In the genomic region with DNA sequence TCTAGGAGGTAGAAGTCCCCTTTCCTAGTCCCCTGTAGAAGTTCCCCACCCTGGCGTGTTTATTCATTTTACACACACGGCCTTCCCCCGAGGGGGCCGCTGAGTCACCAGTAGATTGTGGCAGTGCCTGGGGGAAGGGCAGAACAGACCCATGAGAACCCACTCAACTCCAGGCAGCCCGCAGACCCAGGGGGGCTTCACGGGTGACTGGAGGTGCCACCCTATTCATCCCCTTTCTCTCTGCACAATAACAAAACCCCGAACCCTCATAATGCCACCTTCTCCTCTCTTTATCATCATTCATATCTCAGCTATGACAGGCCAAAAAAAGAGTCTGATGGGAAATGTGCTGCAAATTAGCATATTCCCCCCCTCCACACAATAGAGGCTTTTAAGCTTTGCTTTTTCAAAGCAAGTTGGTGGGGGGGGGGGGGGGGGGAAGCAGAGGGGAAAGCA, we compare ENCODE assay signal across 18 cellular contexts. TPM values are rescaled to one million over a fixed set of nuclear protein-coding genes. Genes with fewer than 3 reads are reported as not detected.
DNase-seq lines count a peak whose midpoint lies in the region; ATAC-seq, FAIRE-seq and TF ChIP-seq lines count a peak whose summit lies in the region.
"Had no signal": no experiment of that assay in that cellular context is flagged by ENCODE, and none has a peak within 500 bp of the region (broad histone marks: within the 10 kb centered on the region; RNA-seq: fewer than 3 reads in every experiment).

No MANE protein-coding gene starts in this region.

- H3K23me2 ChIP-seq in H1 (ENCODE audit: low read depth, low read length): no peaks in the 10 kb centered on the region

- peaks cover 0 to 3% of the 10 kb centered on the region in 2 experiments for H4K20me1 ChIP-seq in H1 (replicated peaks in 1 of 2; ENCODE audit: control insufficient read depth in 1 of 2, insufficient read depth in 2 of 2, low read length in 2 of 2)

- H2BK15ac ChIP-seq in H1 (ENCODE audit: low read length): no peak overlapping the region

- no peak overlapping the region for H4K5ac ChIP-seq in H1 (ENCODE audit: insufficient read length, low read depth, low read length)

- no peak for FAIRE-seq in H1 (lab: Jason Lieb, UNC)

- H3K4me3 ChIP-seq in A673 (ENCODE audit: low read depth, low read length, poor library complexity, severe bottlenecking): no peak overlapping the region
- peak overlapping the region; percentile 43; the same call in 1 of the 2 replicates for H3K4me3 ChIP-seq in HUES6 (ENCODE audit: low read depth, low read length)
- no peak overlapping the region for H3K4me3 ChIP-seq in H1 (ENCODE audit: extremely low read depth in 1 of 4, insufficient read depth in 2 of 4, low read depth in 3 of 4, low read length in 4 of 4)
- H3K4me3 ChIP-seq in mesodermal cell (ENCODE audit: extremely low read depth, insufficient read depth, low read length, poor library complexity, severe bottlenecking): no peak overlapping the region
- H3K4me3 ChIP-seq in spleen: no peak overlapping the region
- H3K4me3 ChIP-seq: A549, ascending aorta, gastroesophageal sphincter, thyroid gland had no signal

- TF ChIP-seq CTCF in A673 (conservative IDR thresholded peaks at IDR 0.05; ENCODE audit: low read depth, low read length) (no peak), H1 (IDR thresholded peaks at IDR 0.05; ENCODE audit: control extremely low read depth in 1 of 3, insufficient read depth in 1 of 3, low read depth in 1 of 3, low read length in 3 of 3) (no peak), spleen (IDR thresholded peaks at IDR 0.05 in 8 of 11, conservative IDR thresholded peaks at IDR 0.05 in 3 of 11) (no peak)

- no peak overlapping the region for H3K23ac ChIP-seq in H1 (ENCODE audit: insufficient read length)

- no TSS peak for BruUV-seq in A673 (replicated peaks; lab: Mats Ljungman, UMichigan)

- H3K9ac ChIP-seq in HUES6 (ENCODE audit: low read length) (peak overlapping the region; percentile 83), H1 (replicated peaks in 1 of 4; ENCODE audit: extremely low read depth in 1 of 4, low read depth in 3 of 4, low read length in 3 of 4) (no peak overlapping the region)

- CTCF ChIA-PET in A673 (lab: Charles Lee) (interaction anchor here (0.6 kb wide), 1 partner anchor 66 kb away, joined by 5 read pairs; no protein-coding TSS in a partner anchor), H1 (lab: Charles Lee; ENCODE audit: partially characterized antibody) (interaction anchor here (1.4 kb wide), 1 partner anchor 10 kb away, joined by 3 read pairs; no protein-coding TSS in a partner anchor)

- no peak for TF ChIP-seq EP300 in H1 (IDR thresholded peaks at IDR 0.05; ENCODE audit: borderline replicate concordance in 1 of 2, low read depth in 2 of 2, low read length in 2 of 2)

- H2AFZ ChIP-seq in H1 (ENCODE audit: low read length): no peak overlapping the region

- H3K27ac ChIP-seq in A673 (ENCODE audit: low read depth, low read length, poor library complexity, severe bottlenecking): no peak overlapping the region
- H3K27ac ChIP-seq in HUES6 (ENCODE audit: low read depth, low read length): peak overlapping the region; percentile 41; the same call in 1 of the 2 replicates
- H3K27ac ChIP-seq in H1 (ENCODE audit: low read depth, low read length): no peak overlapping the region
- peak overlapping the region; percentile 59 for H3K27ac ChIP-seq in mesodermal cell (ENCODE audit: low read depth, low read length, severe bottlenecking)
- no peak overlapping the region for H3K27ac ChIP-seq in spleen
- H3K27ac ChIP-seq: A549, ascending aorta, gastroesophageal sphincter, neutrophil, thyroid gland had no signal

- no peaks in the 10 kb centered on the region for H3K9me3 ChIP-seq in A673 (ENCODE audit: low read depth, low read length, poor library complexity, severe bottlenecking)
- no peaks in the 10 kb centered on the region for H3K9me3 ChIP-seq in HUES6 (ENCODE audit: control insufficient read depth, insufficient read depth, low read depth, low read length)
- H3K9me3 ChIP-seq in H1 (ENCODE audit: insufficient read depth in 2 of 2, low read depth in 1 of 2, low read length in 1 of 2): no peaks in the 10 kb centered on the region
- H3K9me3 ChIP-seq in mesodermal cell (ENCODE audit: control insufficient read depth, low read length): no peaks in the 10 kb centered on the region
- H3K9me3 ChIP-seq in spleen: no peaks in the 10 kb centered on the region
- H3K9me3 ChIP-seq: A549, ascending aorta, gastroesophageal sphincter, neutrophil, thyroid gland had no signal

- no peak overlapping the region for H2AK5ac ChIP-seq in H1 (ENCODE audit: low read depth, low read length)

- no peak for TF ChIP-seq POLR2A in H1 (IDR thresholded peaks at IDR 0.05; ENCODE audit: control extremely low read depth in 1 of 2, low read depth in 2 of 2, low read length in 2 of 2)
- TF ChIP-seq POLR2A in spleen (IDR thresholded peaks at IDR 0.05): no peak

- H4K91ac ChIP-seq in H1 (replicated peaks; ENCODE audit: insufficient read length, low read length): no peak overlapping the region

- H2BK5ac ChIP-seq in H1 (ENCODE audit: low read depth, low read length): no peak overlapping the region

- H2BK120ac ChIP-seq in H1 (replicated peaks; ENCODE audit: low read depth, low read length): no peak overlapping the region

- H2BK12ac ChIP-seq in H1 (ENCODE audit: low read depth, low read length): no peak overlapping the region

- H3K18ac ChIP-seq in H1 (ENCODE audit: extremely low read depth, low read length): no peak overlapping the region

- no peak overlapping the region for H3K14ac ChIP-seq in H1 (ENCODE audit: insufficient read length)

- WGBS in H1 (ENCODE audit: extremely low coverage in 1 of 2, insufficient coverage in 1 of 2, insufficient read length in 1 of 2, insufficient replicate concordance in 2 of 2, low coverage in 1 of 2, low lambda C conversion rate in 2 of 2, missing lambda C conversion rate in 1 of 2), 2 experiments: 28% methylated on average over 7 of the region's 7 CpGs; no CpG with 5 or more reads in 1 of the 2 experiments
- no CpG with 5 or more reads among the region's 7 CpGs for WGBS in mesodermal cell (ENCODE audit: insufficient coverage in 2 of 2), 2 experiments
- WGBS in spleen, 5 donors: 23 to 65% (median 49%) methylated on average over 7 of the region's 7 CpGs

- H3K36me3 ChIP-seq in A673 (ENCODE audit: insufficient read depth, low read length, poor library complexity, severe bottlenecking): no peaks in the 10 kb centered on the region
- no peaks in the 10 kb centered on the region for H3K36me3 ChIP-seq in HUES6 (ENCODE audit: control insufficient read depth, insufficient read depth, low read length)
- no peaks in the 10 kb centered on the region for H3K36me3 ChIP-seq in H1 (ENCODE audit: control insufficient read depth in 2 of 4, insufficient read depth in 4 of 4, low read length in 3 of 4)
- no peaks in the 10 kb centered on the region for H3K36me3 ChIP-seq in mesodermal cell (ENCODE audit: control insufficient read depth, insufficient read depth, low read length)
- H3K36me3 ChIP-seq in spleen: no peaks in the 10 kb centered on the region
- H3K36me3 ChIP-seq: ascending aorta, gastroesophageal sphincter, neutrophil, thyroid gland had no signal

- intact Hi-C loops in A673 (cut with micrococcal nuclease; ENCODE audit: unreplicated experiment): no loop called here
- intact Hi-C loops in spleen (cut with DNase I; ENCODE audit: low total_unique reads): no loop called here

- ATAC-seq in GM18858 (IDR thresholded peaks at IDR 0.05; ENCODE audit: unreplicated experiment): no peak
- no peak for ATAC-seq in HG03442 (IDR thresholded peaks at IDR 0.05; ENCODE audit: unreplicated experiment)
- ATAC-seq: A549, gastroesophageal sphincter, left ventricle myocardium superior had no signal

- H3K79me2 ChIP-seq in H1 (ENCODE audit: control insufficient read depth in 1 of 2, insufficient read depth in 2 of 2, low read length in 2 of 2): peaks cover 0 to 45% of the 10 kb centered on the region in 2 experiments; a peak in 2 of 4 replicates

- H3K4me2 ChIP-seq in H1 (ENCODE audit: insufficient read depth in 1 of 2, low read depth in 2 of 2, low read length in 2 of 2): peak overlapping the region; percentile 13 to 41; a peak in 2 of 4 replicates
- H3K4me2 ChIP-seq: A549 had no signal

- no peak for TF ChIP-seq RAD21 in H1 (IDR thresholded peaks at IDR 0.05 in 1 of 2, conservative IDR thresholded peaks at IDR 0.05 in 1 of 2; ENCODE audit: low read depth in 2 of 2, low read length in 2 of 2)

- DNase-seq in A673 (ENCODE audit: low spot score): peak; percentile 38
- DNase-seq in H1 (ENCODE audit: low read depth in 1 of 2, low spot score in 2 of 2): no peak
- no peak for DNase-seq in NOMO-1 (lab: John Stamatoyannopoulos, UW; ENCODE audit: unreplicated experiment in 2 of 2)
- no peak for DNase-seq in spleen
- DNase-seq: activated CD4-positive, alpha-beta T cell treated with anti-CD3 and anti-CD28 coated beads, Interleukin-2, amount 10 ng/mL, durations not matched to agents 7 days and 5 days; effector memory CD4-positive, alpha-beta T cell; left ventricle myocardium superior; NCI-H1092 treated with DMSO at 0.1 percent for 48 hours; NCI-H510A; thyroid gland had no signal

- no peak overlapping the region for H3K56ac ChIP-seq in H1 (replicated peaks; ENCODE audit: insufficient read length, low read depth, low read length)

- no peak overlapping the region for H2BK20ac ChIP-seq in H1 (ENCODE audit: low read length)

- POLR2A ChIA-PET in A673 (lab: Charles Lee; ENCODE audit: low non-redundant PET) (no interaction called here), H1 (lab: Charles Lee; ENCODE audit: partially characterized antibody) (interaction anchor here (0.7 to 1.1 kb wide), 2 partner anchors 8 to 101 kb away, joined by 3 read pairs; no protein-coding TSS in a partner anchor)

- no peaks in the 10 kb centered on the region for H3K79me1 ChIP-seq in H1 (ENCODE audit: low read depth, low read length)

- H3K27me3 ChIP-seq in A673 (replicated peaks; ENCODE audit: insufficient read depth, low read depth, low read length, poor library complexity) (no peaks in the 10 kb centered on the region), HUES6 (ENCODE audit: control insufficient read depth, insufficient read depth, low read length) (no peaks in the 10 kb centered on the region), H1 (replicated peaks in 1 of 4; ENCODE audit: control insufficient read depth in 3 of 4, extremely low read depth in 1 of 4, insufficient read depth in 3 of 4, low read length in 3 of 4) (no peaks in the 10 kb centered on the region), spleen (replicated peaks in 1 of 7) (peaks cover 0 to 24% (median 0%) of the 10 kb centered on the region in 7 donors)
- H3K27me3 ChIP-seq: ascending aorta, gastroesophageal sphincter, neutrophil, thyroid gland had no signal

- no peak overlapping the region for H3K4ac ChIP-seq in H1 (replicated peaks; ENCODE audit: insufficient read length, low read depth, low read length)

- H3K4me1 ChIP-seq in A673 (ENCODE audit: insufficient read depth, low read length, poor library complexity, severe bottlenecking): no peaks in the 10 kb centered on the region
- H3K4me1 ChIP-seq in HUES6 (ENCODE audit: control insufficient read depth, insufficient read depth, low read length): peaks cover 47% of the 10 kb centered on the region
- H3K4me1 ChIP-seq in H1 (replicated peaks in 1 of 4; ENCODE audit: control insufficient read depth in 3 of 4, insufficient read depth in 4 of 4, low read length in 3 of 4): peaks cover 0 to 19% (median 3%) of the 10 kb centered on the region in 4 experiments; a peak in 3 of 7 replicates
- H3K4me1 ChIP-seq in mesodermal cell (ENCODE audit: control insufficient read depth, insufficient read depth, low read length, poor library complexity, severe bottlenecking): peaks cover 2% of the 10 kb centered on the region
- no peaks in the 10 kb centered on the region for H3K4me1 ChIP-seq in spleen
- H3K4me1 ChIP-seq: A549, ascending aorta, gastroesophageal sphincter, thyroid gland had no signal

- H4K8ac ChIP-seq in H1 (ENCODE audit: extremely low read depth, insufficient read depth, low read length): no peak overlapping the region

RNA-seq across cellular contexts. Expression of gene GPM6B, which starts 20.4 kb away (rescaled TPM):
- 7.6 and 9.5 TPM in 2 replicates for total RNA-seq in A673 (2021)
- 123 and 132 TPM in 2 replicates for total RNA-seq in H1 (2021; fragmentation: NEBNext Ultra II Directional; extraction: Animal tissue kit (Norgen Biotek cat#: 25700))
- 175 and 179 TPM in 2 replicates for polyA plus RNA-seq in H1 (2011; rRNA removed)
- polyA plus RNA-seq in H1 (2011; cell fraction: cytosol; rRNA removed): 122 TPM
- 131 TPM for polyA plus RNA-seq in H1 (2011; cell fraction: nucleus; rRNA removed)
- 107 to 130 TPM (median 120 TPM) in 4 replicates for polyA plus RNA-seq in H1 (2012, experiment 1 of 2)
- polyA plus RNA-seq in H1 (2012, experiment 2 of 2): 18.6 TPM
- polyA plus RNA-seq in H1 (2013, experiment 1 of 2): 113 TPM
- 130 TPM for polyA plus RNA-seq in H1 (2013, experiment 2 of 2)
- 374 and 427 TPM in 2 replicates for polyA minus RNA-seq in H1 (2011; rRNA and poly(A)+ RNA removed)
- polyA minus RNA-seq in H1 (2011; cell fraction: cytosol; rRNA and poly(A)+ RNA removed): 132 TPM
- 89.2 TPM for polyA minus RNA-seq in H1 (2011; cell fraction: nucleus; rRNA and poly(A)+ RNA removed)
- 31.6 TPM for polyA plus RNA-seq in mesodermal cell (2013, experiment 1 of 2)
- polyA plus RNA-seq in mesodermal cell (2013, experiment 2 of 2): 23.0 TPM
- 10 to 100 TPM in 6 of 7 donors, 1 to 10 TPM in 1; 6.3 to 67.1 (median 30.0) TPM for total RNA-seq in spleen
- 1 to 10 TPM; 2.0 to 7.9 (median 3.6) TPM for polyA plus RNA-seq in spleen
- total RNA-seq: activated CD4-positive, alpha-beta T cell treated with anti-CD3 and anti-CD28 coated beads, Interleukin-2, amount 10 ng/mL, durations not matched to agents 7 days and 5 days had no signal

Comparison
In these comparisons a context has a peak if more than half of its experiments do, and no peak if none do; other contexts are left out.
1. H3K27ac ChIP-seq: peak in HUES6 (single experiment) and mesodermal cell (single experiment); none in A673 (single experiment), H1 (single experiment) and spleen (0 of 8).